Comparison of ENCODE assay signal across 27 cellular contexts in genomic region chr11:92449780-92450179, GRCh38.
"Had no signal": no experiment of that assay in that cellular context is flagged by ENCODE, and none has a peak within 500 bp of the region (broad histone marks: within the 10 kb centered on the region; RNA-seq: fewer than 3 reads in every experiment).

No MANE protein-coding gene starts in this region.

- DNase-seq: hippocampal formation; kidney glomerular epithelial cell; left colon; left lung; lower lobe of right lung; mammary epithelial cell; mesenchymal stem cell; naive thymus-derived CD8-positive, alpha-beta T cell; ovary; right lobe of liver; stimulated activated CD4-positive, alpha-beta T cell treated with anti-CD3 and anti-CD28 coated beads, Interleukin-1b, Interleukin-23, amount 100 ng/mL, for 48 hours; stimulated activated CD4-positive, alpha-beta T cell treated with anti-CD3 and anti-CD28 coated beads, Interleukin-2, amount 100 ng/mL, for 48 hours; stimulated activated CD4-positive, alpha-beta T cell treated with anti-CD3 and anti-CD28 coated beads, Interleukin-4, amount 100 ng/mL, for 4 hours; stimulated activated CD8-positive, alpha-beta memory T cell treated with anti-CD3 and anti-CD28 coated beads, Interleukin-4, amount 100 ng/mL, for 48 hours; stimulated activated naive CD8-positive, alpha-beta T cell treated with anti-CD3 and anti-CD28 coated beads, Interleukin-15, Interleukin-2, amounts not matched to agents 100 U/mL and 50 U/mL, for 24 hours; stomach; testis; thyroid gland; transverse colon; upper lobe of left lung had no signal

- H3K36me3 ChIP-seq: left lung, lower lobe of right lung, ovary, right atrium auricular region, right lobe of liver, stomach, thyroid gland, transverse colon, upper lobe of left lung, vagina had no signal

- H3K4me1 Mint-ChIP-seq: naive thymus-derived CD8-positive, alpha-beta T cell; neural crest cell; stimulated activated memory B cell treated with anti-CD40 and anti-IgM and Interleukin-4, amounts not matched to agents 10 μg/mL and 1 μg/mL and 100 μg/mL, for 72 hours had no signal

- ATAC-seq: left colon; left lung; lower lobe of right lung; naive thymus-derived CD8-positive, alpha-beta T cell; right lobe of liver; stimulated activated memory B cell treated with anti-CD40 and anti-IgM and Interleukin-4, amounts not matched to agents 10 μg/mL and 1 μg/mL and 100 μg/mL, for 72 hours; stimulated activated naive CD8-positive, alpha-beta T cell treated with anti-CD3 and anti-CD28 coated beads, Interleukin-15, Interleukin-2, amounts not matched to agents 100 U/mL and 50 U/mL, for 24 hours had no signal

- H3K27me3 Mint-ChIP-seq: progenitor cell of endocrine pancreas; stimulated activated memory B cell treated with anti-CD40 and anti-IgM and Interleukin-4, amounts not matched to agents 10 μg/mL and 1 μg/mL and 100 μg/mL, for 72 hours had no signal

- H3K27ac ChIP-seq: left lung, lower lobe of right lung, ovary, right atrium auricular region, right lobe of liver, stomach, testis, thyroid gland, transverse colon, upper lobe of left lung, vagina had no signal

- H3K27me3 ChIP-seq: left lung, ovary, right atrium auricular region, right lobe of liver, stomach, testis, thyroid gland, transverse colon, upper lobe of left lung, vagina had no signal

- H3K9me3 ChIP-seq: left lung, lower lobe of right lung, ovary, right atrium auricular region, right lobe of liver, stomach, testis, thyroid gland, transverse colon, upper lobe of left lung, vagina had no signal

- H3K36me3 Mint-ChIP-seq: naive thymus-derived CD8-positive, alpha-beta T cell; stimulated activated memory B cell treated with anti-CD40 and anti-IgM and Interleukin-4, amounts not matched to agents 10 μg/mL and 1 μg/mL and 100 μg/mL, for 72 hours had no signal

- H3K27ac Mint-ChIP-seq: nephron; progenitor cell of endocrine pancreas; stimulated activated memory B cell treated with anti-CD40 and anti-IgM and Interleukin-4, amounts not matched to agents 10 μg/mL and 1 μg/mL and 100 μg/mL, for 72 hours had no signal

- H3K4me3 Mint-ChIP-seq: naive thymus-derived CD8-positive, alpha-beta T cell; nephron; neural crest cell; stimulated activated memory B cell treated with anti-CD40 and anti-IgM and Interleukin-4, amounts not matched to agents 10 μg/mL and 1 μg/mL and 100 μg/mL, for 72 hours had no signal

- H3K4me3 ChIP-seq: left lung, lower lobe of right lung, ovary, right atrium auricular region, right lobe of liver, smooth muscle cell, stomach, testis, thyroid gland, transverse colon, upper lobe of left lung, vagina had no signal

- H3K4me1 ChIP-seq: left lung, lower lobe of right lung, right atrium auricular region, right lobe of liver, stomach, testis, thyroid gland, transverse colon, upper lobe of left lung, vagina had no signal

- H3K4me2 ChIP-seq: smooth muscle cell had no signal

- H3K9me3 Mint-ChIP-seq: nephron; neural crest cell; stimulated activated memory B cell treated with anti-CD40 and anti-IgM and Interleukin-4, amounts not matched to agents 10 μg/mL and 1 μg/mL and 100 μg/mL, for 72 hours had no signal
